15 cellular contexts compared by ENCODE assay signal in genomic region chr9:120438111-120438510, GRCh38.
DNase-seq lines count a peak whose midpoint lies in the region; ATAC-seq and TF ChIP-seq lines count a peak whose summit lies in the region.
"Had no signal": no experiment of that assay in that cellular context is flagged by ENCODE, and none has a peak within 500 bp of the region (broad histone marks: within the 10 kb centered on the region; RNA-seq: fewer than 3 reads in every experiment).

No MANE protein-coding gene starts in this region.

- TF ChIP-seq POLR2A in tibial nerve (IDR thresholded peaks at IDR 0.05): no peak

- peaks cover 69% of the 10 kb centered on the region for H3K36me3 Mint-ChIP-seq in activated CD4-positive, alpha-beta T cell treated with anti-CD3 and anti-CD28 coated beads, Interleukin-2, amount 10 ng/mL, durations not matched to agents 7 days and 5 days (ENCODE audit: low read depth)
- H3K36me3 Mint-ChIP-seq in activated T-helper 1 cell treated with anti-CD3 and anti-CD28 coated beads, Interleukin-12 subunit alpha, Interleukin-12 subunit beta, Interleukin-2, Interleukin-4 antibody, amounts not matched to agents 30 ng/mL and 10 ng/mL and 1 ng/mL, durations not matched to agents 14 hours and 24 hours and 36 hours (ENCODE audit: low read depth): peaks cover 50% of the 10 kb centered on the region

- H3K36me3 ChIP-seq in smooth muscle cell (ENCODE audit: low read depth): no peaks in the 10 kb centered on the region
- peaks cover 0 to 74% (median 9%) of the 10 kb centered on the region in 3 donors for H3K36me3 ChIP-seq in tibial nerve

- POLR2A ChIA-PET in activated CD4-positive, alpha-beta T cell treated with anti-CD3 and anti-CD28 coated beads, Interleukin-2, amount 10 ng/mL, durations not matched to agents 7 days and 5 days (lab: Charles Lee): no interaction called here

- DNase-seq in activated CD4-positive, alpha-beta T cell treated with anti-CD3 and anti-CD28 coated beads, Interleukin-2, amount 10 ng/mL, durations not matched to agents 7 days and 5 days: peak; percentile 9
- no peak for DNase-seq in activated CD4-positive, alpha-beta T cell treated with anti-CD3 and anti-CD28 coated beads, Interleukin-2, amount 50 U/mL, for 1 hour
- peak; percentile 17 for DNase-seq in activated T-helper 1 cell treated with anti-CD3 and anti-CD28 coated beads, Interleukin-12 subunit alpha, Interleukin-12 subunit beta, Interleukin-2, Interleukin-4 antibody, amounts not matched to agents 30 ng/mL and 10 ng/mL and 1 ng/mL, durations not matched to agents 14 hours and 24 hours and 36 hours (ENCODE audit: low spot score)
- DNase-seq in fibroblast of mammary gland (ENCODE audit: low read depth): peak; percentile 56
- DNase-seq in smooth muscle cell (lab: John Stamatoyannopoulos, UW; ENCODE audit: unreplicated experiment): no peak
- no peak for DNase-seq in tibial nerve (ENCODE audit: low spot score in 2 of 2)
- no peak for DNase-seq in NCI-H510A (lab: John Stamatoyannopoulos, UW)
- DNase-seq: DMS79 treated with DMSO at 0.1 percent for 48 hours, dorsolateral prefrontal cortex, left ventricle myocardium superior, NCI-H1048, nucleus accumbens had no signal

- H3K27me3 ChIP-seq in smooth muscle cell (ENCODE audit: low read depth): no peaks in the 10 kb centered on the region
- no peaks in the 10 kb centered on the region for H3K27me3 ChIP-seq in tibial nerve
- H3K27me3 ChIP-seq: dorsolateral prefrontal cortex had no signal

- peak overlapping the region; percentile 86 for H3K27ac ChIP-seq in smooth muscle cell (ENCODE audit: low read depth)
- H3K27ac ChIP-seq in tibial nerve: no peak overlapping the region

- no peaks in the 10 kb centered on the region for H3K79me2 ChIP-seq in smooth muscle cell (ENCODE audit: low read depth)

- TF ChIP-seq CTCF in fibroblast of mammary gland (conservative IDR thresholded peaks at IDR 0.05; ENCODE audit: control insufficient read depth, insufficient read depth, low read depth, low read length) (no peak), smooth muscle cell (IDR thresholded peaks at IDR 0.05; ENCODE audit: borderline replicate concordance, insufficient read depth, poor library complexity, severe bottlenecking) (no peak), tibial nerve (IDR thresholded peaks at IDR 0.05) (no peak)

- intact Hi-C loops in activated T-helper 1 cell treated with anti-CD3 and anti-CD28 coated beads, Interleukin-12 subunit alpha, Interleukin-12 subunit beta, Interleukin-2, Interleukin-4 antibody, amounts not matched to agents 30 ng/mL and 10 ng/mL and 1 ng/mL, durations not matched to agents 14 hours and 24 hours and 36 hours (cut with micrococcal nuclease): loop anchor here (1.0 kb wide), 1 partner anchor 44 kb away; no protein-coding TSS in a partner anchor

- H3K9ac ChIP-seq in smooth muscle cell (ENCODE audit: low read depth): no peak overlapping the region

- no peak for TF ChIP-seq EP300 in tibial nerve (IDR thresholded peaks at IDR 0.05)

- 80% methylated on average over 2 of the region's 2 CpGs for WGBS in smooth muscle cell (ENCODE audit: low lambda C conversion rate)
- 74 to 77% methylated on average over 2 of the region's 2 CpGs for WGBS in tibial nerve, 2 donors

- peaks cover 38% of the 10 kb centered on the region for H3K4me1 Mint-ChIP-seq in activated CD4-positive, alpha-beta T cell treated with anti-CD3 and anti-CD28 coated beads, Interleukin-2, amount 10 ng/mL, durations not matched to agents 7 days and 5 days
- peaks cover 43% of the 10 kb centered on the region for H3K4me1 Mint-ChIP-seq in activated T-helper 1 cell treated with anti-CD3 and anti-CD28 coated beads, Interleukin-12 subunit alpha, Interleukin-12 subunit beta, Interleukin-2, Interleukin-4 antibody, amounts not matched to agents 30 ng/mL and 10 ng/mL and 1 ng/mL, durations not matched to agents 14 hours and 24 hours and 36 hours (ENCODE audit: low read depth)

- no peak overlapping the region for H3K4me3 ChIP-seq in fibroblast of mammary gland (ENCODE audit: control insufficient read depth, low read depth, low read length)
- no peak overlapping the region for H3K4me3 ChIP-seq in smooth muscle cell
- H3K4me3 ChIP-seq in tibial nerve: no peak overlapping the region
- H3K4me3 ChIP-seq: dorsolateral prefrontal cortex had no signal

- peaks cover 52% of the 10 kb centered on the region for H3F3A ChIP-seq in smooth muscle cell (ENCODE audit: low read depth)

- ATAC-seq in HG03565 (IDR thresholded peaks at IDR 0.05; ENCODE audit: unreplicated experiment): no peak
- ATAC-seq: left ventricle myocardium superior, Panc1 had no signal

- H3K9me3 Mint-ChIP-seq in activated CD4-positive, alpha-beta T cell treated with anti-CD3 and anti-CD28 coated beads, Interleukin-2, amount 10 ng/mL, durations not matched to agents 7 days and 5 days: no peaks in the 10 kb centered on the region
- no peaks in the 10 kb centered on the region for H3K9me3 Mint-ChIP-seq in activated T-helper 1 cell treated with anti-CD3 and anti-CD28 coated beads, Interleukin-12 subunit alpha, Interleukin-12 subunit beta, Interleukin-2, Interleukin-4 antibody, amounts not matched to agents 30 ng/mL and 10 ng/mL and 1 ng/mL, durations not matched to agents 14 hours and 24 hours and 36 hours

- H3K4me3 Mint-ChIP-seq in activated CD4-positive, alpha-beta T cell treated with anti-CD3 and anti-CD28 coated beads, Interleukin-2, amount 10 ng/mL, durations not matched to agents 7 days and 5 days: no peak overlapping the region
- no peak overlapping the region for H3K4me3 Mint-ChIP-seq in activated T-helper 1 cell treated with anti-CD3 and anti-CD28 coated beads, Interleukin-12 subunit alpha, Interleukin-12 subunit beta, Interleukin-2, Interleukin-4 antibody, amounts not matched to agents 30 ng/mL and 10 ng/mL and 1 ng/mL, durations not matched to agents 14 hours and 24 hours and 36 hours
- H3K4me3 Mint-ChIP-seq: activated naive CD8-positive, alpha-beta T cell had no signal

- H3K4me1 ChIP-seq in smooth muscle cell (ENCODE audit: low read depth) (peaks cover 11% of the 10 kb centered on the region), tibial nerve (peaks cover 0 to 27% (median 0%) of the 10 kb centered on the region in 4 donors)

- peak overlapping the region; percentile 46 for H3K4me2 ChIP-seq in smooth muscle cell

- CTCF ChIA-PET in activated CD4-positive, alpha-beta T cell treated with anti-CD3 and anti-CD28 coated beads, Interleukin-2, amount 10 ng/mL, durations not matched to agents 7 days and 5 days (lab: Charles Lee): interaction anchor here (1.1 to 2.1 kb wide), 5 partner anchors 11 to 36 kb away, joined by 3 to 6 read pairs (median 3); no protein-coding TSS in a partner anchor

- H3K27ac Mint-ChIP-seq in activated CD4-positive, alpha-beta T cell treated with anti-CD3 and anti-CD28 coated beads, Interleukin-2, amount 10 ng/mL, durations not matched to agents 7 days and 5 days: peak overlapping the region; percentile 72
- H3K27ac Mint-ChIP-seq in activated T-helper 1 cell treated with anti-CD3 and anti-CD28 coated beads, Interleukin-12 subunit alpha, Interleukin-12 subunit beta, Interleukin-2, Interleukin-4 antibody, amounts not matched to agents 30 ng/mL and 10 ng/mL and 1 ng/mL, durations not matched to agents 14 hours and 24 hours and 36 hours: peak overlapping the region; percentile 69
- H3K27ac Mint-ChIP-seq: activated naive CD8-positive, alpha-beta T cell had no signal

- no peaks in the 10 kb centered on the region for H4K20me1 ChIP-seq in smooth muscle cell (ENCODE audit: low read depth)

- H3K27me3 Mint-ChIP-seq in activated CD4-positive, alpha-beta T cell treated with anti-CD3 and anti-CD28 coated beads, Interleukin-2, amount 10 ng/mL, durations not matched to agents 7 days and 5 days: no peaks in the 10 kb centered on the region
- no peaks in the 10 kb centered on the region for H3K27me3 Mint-ChIP-seq in activated T-helper 1 cell treated with anti-CD3 and anti-CD28 coated beads, Interleukin-12 subunit alpha, Interleukin-12 subunit beta, Interleukin-2, Interleukin-4 antibody, amounts not matched to agents 30 ng/mL and 10 ng/mL and 1 ng/mL, durations not matched to agents 14 hours and 24 hours and 36 hours (ENCODE audit: insufficient read depth)
- H3K27me3 Mint-ChIP-seq: activated naive CD8-positive, alpha-beta T cell had no signal

- no peak overlapping the region for H2AFZ ChIP-seq in smooth muscle cell (ENCODE audit: low read depth)

- H3K9me3 ChIP-seq in smooth muscle cell (replicated peaks; ENCODE audit: low read depth) (no peaks in the 10 kb centered on the region), tibial nerve (no peaks in the 10 kb centered on the region)

Comparison
In these comparisons a context has a peak if more than half of its experiments do, and no peak if none do; other contexts are left out.
1. DNase-seq: peak in activated CD4-positive, alpha-beta T cell treated with anti-CD3 and anti-CD28 coated beads, Interleukin-2, amount 10 ng/mL, durations not matched to agents 7 days and 5 days (single experiment), activated T-helper 1 cell treated with anti-CD3 and anti-CD28 coated beads, Interleukin-12 subunit alpha, Interleukin-12 subunit beta, Interleukin-2, Interleukin-4 antibody, amounts not matched to agents 30 ng/mL and 10 ng/mL and 1 ng/mL, durations not matched to agents 14 hours and 24 hours and 36 hours (single experiment) and fibroblast of mammary gland (single experiment); none in activated CD4-positive, alpha-beta T cell treated with anti-CD3 and anti-CD28 coated beads, Interleukin-2, amount 50 U/mL, for 1 hour (single experiment), smooth muscle cell (single experiment), tibial nerve (0 of 2) and NCI-H510A (single experiment).